23 cellular contexts compared by ENCODE assay signal in genomic region chr3:14335774-14336413, GRCh38.
DNase-seq lines count a peak whose midpoint lies in the region; ATAC-seq, FAIRE-seq and TF ChIP-seq lines count a peak whose summit lies in the region.
"Had no signal": no experiment of that assay in that cellular context is flagged by ENCODE, and none has a peak within 500 bp of the region (broad histone marks: within the 10 kb centered on the region; RNA-seq: fewer than 3 reads in every experiment).

No MANE protein-coding gene starts in this region.

- H3F3A ChIP-seq in PC-3 (ENCODE audit: low read length, unreplicated experiment) = no peaks in the 10 kb centered on the region

- no peak overlapping the region for H3K4me3 ChIP-seq in BLaER1
- H3K4me3 ChIP-seq in PC-3 (ENCODE audit: low read length) = no peak overlapping the region
- no peak overlapping the region for H3K4me3 ChIP-seq in HepG2 (replicated peaks in 1 of 3; ENCODE audit: insufficient read depth in 1 of 3, low read depth in 2 of 3, low read length in 3 of 3)
- H3K4me3 ChIP-seq: heart left ventricle, prostate gland had no signal

- 12% methylated on average over 4 of the region's 6 CpGs for WGBS in HepG2 (ENCODE audit: low lambda C conversion rate)

- CTCF ChIA-PET in PC-3 (lab: Charles Lee) (interaction anchor here (0.7 kb wide), 1 partner anchor 681 kb away, joined by 3 read pairs; no protein-coding TSS in a partner anchor), HepG2 (lab: Yijun Ruan, JAX; ENCODE audit: low intra/inter-chr PET ratio, low total read pairs) (no interaction called here)
- CTCF ChIA-PET in activated CD4-positive, alpha-beta memory T cell treated with anti-CD3 and anti-CD28 coated beads for 36 hours (lab: Charles Lee) = no interaction called here

- DNase-seq in HT-29 (ENCODE audit: low spot score) = peak; percentile 66
- no peak for DNase-seq in PC-3
- DNase-seq in HepG2 (ENCODE audit: low spot score) = no peak
- DNase-seq in DMS114 treated with DMSO at 0.1 percent for 48 hours (lab: John Stamatoyannopoulos, UW; ENCODE audit: unreplicated experiment) = no peak
- no peak for DNase-seq in GM20000 (ENCODE audit: low spot score)
- DNase-seq in activated CD4-positive, alpha-beta memory T cell treated with anti-CD3 and anti-CD28 coated beads for 36 hours = no peak
- no peak for DNase-seq in foreskin melanocyte
- DNase-seq: activated naive CD4-positive, alpha-beta T cell treated with anti-CD3 and anti-CD28 coated beads for 36 hours; activated T-cell treated with anti-CD3 and anti-CD28 coated beads, Interleukin-2, amount 50 U/mL, for 48 hours; anterior cingulate cortex; C1 segment of cervical spinal cord; GF-D8; heart left ventricle; NCI-H1694; NCI-H2227 treated with DMSO at 0.1 percent for 48 hours; nephron progenitor cell; SIG-M5 had no signal

- H3K4me1 ChIP-seq in BLaER1 (peaks cover 18% of the 10 kb centered on the region), PC-3 (ENCODE audit: insufficient read depth, low read length) (peaks cover 21% of the 10 kb centered on the region), HepG2 (ENCODE audit: insufficient read depth, low read length) (peaks cover 27% of the 10 kb centered on the region)
- H3K4me1 ChIP-seq: heart left ventricle had no signal

- TF ChIP-seq EP300 in HepG2 (IDR thresholded peaks at IDR 0.05; ENCODE audit: low read depth in 2 of 2, low read length in 2 of 2) (no peak), HepG2 (CRISPR knock-in tag; IDR thresholded peaks at IDR 0.05; ENCODE audit: borderline replicate concordance) (no peak)

- no peak overlapping the region for H3K9ac ChIP-seq in BLaER1
- peak overlapping the region; percentile 11; the same call in 1 of the 2 replicates for H3K9ac ChIP-seq in PC-3 (ENCODE audit: low read length)
- H3K9ac ChIP-seq in HepG2 (ENCODE audit: insufficient read depth, low read depth, low read length) = no peak overlapping the region

- peak overlapping the region; percentile 51 for H3K4me2 ChIP-seq in BLaER1
- H3K4me2 ChIP-seq in PC-3 (ENCODE audit: low read length) = peak overlapping the region; percentile 52; the same call in 1 of the 2 replicates
- H3K4me2 ChIP-seq in HepG2 (ENCODE audit: low read depth, low read length) = no peak overlapping the region

- POLR2A ChIA-PET in PC-3 (lab: Charles Lee; ENCODE audit: unreplicated experiment) = no interaction called here
- POLR2A ChIA-PET in HepG2 (lab: Yijun Ruan, JAX) = interaction anchor here (0.6 kb wide), 1 partner anchor 109 kb away, joined by 4 read pairs; no protein-coding TSS in a partner anchor
- POLR2A ChIA-PET in activated CD4-positive, alpha-beta memory T cell treated with anti-CD3 and anti-CD28 coated beads for 36 hours (lab: Charles Lee) = no interaction called here

- H3K9me3 Mint-ChIP-seq in activated CD4-positive, alpha-beta memory T cell treated with anti-CD3 and anti-CD28 coated beads for 36 hours = no peaks in the 10 kb centered on the region
- H3K9me3 Mint-ChIP-seq: activated naive CD4-positive, alpha-beta T cell treated with anti-CD3 and anti-CD28 coated beads for 36 hours; dendritic cell treated with granulocyte-macrophage colony-stimulating factor and Interleukin-4, amounts not matched to agents 40 ng/mL and 50 ng/mL, for 4 days; nephron progenitor cell had no signal

- no peak for TF ChIP-seq POLR2A in HepG2 (IDR thresholded peaks at IDR 0.05; ENCODE audit: insufficient read depth in 1 of 2, low read depth in 2 of 2, low read length in 2 of 2)

- H2AFZ ChIP-seq in PC-3 (ENCODE audit: low read length) = no peak overlapping the region
- no peak overlapping the region for H2AFZ ChIP-seq in HepG2 (ENCODE audit: low read length)

- H3K27me3 Mint-ChIP-seq in activated CD4-positive, alpha-beta memory T cell treated with anti-CD3 and anti-CD28 coated beads for 36 hours = no peaks in the 10 kb centered on the region

- TF ChIP-seq CTCF in PC-3 (conservative IDR thresholded peaks at IDR 0.05; ENCODE audit: low read depth, low read length) (no peak), HepG2 (CRISPR knock-in tag; IDR thresholded peaks at IDR 0.05) (no peak), GM20000 (IDR thresholded peaks at IDR 0.05; ENCODE audit: extremely low read depth, missing control alignments) (no peak)

- no peaks in the 10 kb centered on the region for H3K27me3 ChIP-seq in BLaER1
- H3K27me3 ChIP-seq in PC-3 (ENCODE audit: low read length) = no peaks in the 10 kb centered on the region
- peaks cover 0 to 8% of the 10 kb centered on the region in 2 experiments; a peak in 2 of 5 replicates for H3K27me3 ChIP-seq in HepG2 (ENCODE audit: control insufficient read depth in 1 of 2, insufficient read depth in 2 of 2, low read length in 2 of 2)

- H3K9me2 ChIP-seq in PC-3 (replicated peaks; ENCODE audit: low read length) = no peaks in the 10 kb centered on the region

- H3K27ac ChIP-seq in BLaER1 (no peak overlapping the region), PC-3 (ENCODE audit: low read length) (peak overlapping the region; percentile 45), HepG2 (ENCODE audit: extremely low read length, insufficient read depth, low read length) (no peak overlapping the region)
- H3K27ac ChIP-seq: heart left ventricle, prostate gland had no signal

- H3K36me3 ChIP-seq in BLaER1 (no peaks in the 10 kb centered on the region), PC-3 (ENCODE audit: low read depth, low read length) (no peaks in the 10 kb centered on the region), HepG2 (replicated peaks in 1 of 2; ENCODE audit: control insufficient read depth in 1 of 2, insufficient read depth in 2 of 2, low read length in 2 of 2) (no peaks in the 10 kb centered on the region)
- H3K36me3 ChIP-seq: heart left ventricle, prostate gland had no signal

- no peak for TF ChIP-seq RAD21 in HepG2 (CRISPR knock-in tag; IDR thresholded peaks at IDR 0.05)

- H3K79me2 ChIP-seq in PC-3 (ENCODE audit: low read length) (no peaks in the 10 kb centered on the region), HepG2 (ENCODE audit: insufficient read depth, low read length) (no peaks in the 10 kb centered on the region)

- H3K27ac Mint-ChIP-seq in activated CD4-positive, alpha-beta memory T cell treated with anti-CD3 and anti-CD28 coated beads for 36 hours = no peak overlapping the region
- H3K27ac Mint-ChIP-seq: activated naive CD4-positive, alpha-beta T cell treated with anti-CD3 and anti-CD28 coated beads for 36 hours; dendritic cell treated with granulocyte-macrophage colony-stimulating factor and Interleukin-4, amounts not matched to agents 40 ng/mL and 50 ng/mL, for 4 days; nephron progenitor cell had no signal

- ATAC-seq in PC-3 = 0 out of 2 replicates have a peak, but pooled peaks have one; percentile 3
- peak; percentile 52 for ATAC-seq in HepG2
- ATAC-seq: heart left ventricle had no signal

- no peaks in the 10 kb centered on the region for H3K4me1 Mint-ChIP-seq in activated CD4-positive, alpha-beta memory T cell treated with anti-CD3 and anti-CD28 coated beads for 36 hours (ENCODE audit: low read depth)

- no TSS peak for BruUV-seq in PC-3 (replicated peaks; lab: Mats Ljungman, UMichigan)
- no TSS peak for BruUV-seq in HepG2 (replicated peaks; lab: Mats Ljungman, UMichigan)

- H3K36me3 Mint-ChIP-seq in activated CD4-positive, alpha-beta memory T cell treated with anti-CD3 and anti-CD28 coated beads for 36 hours = no peaks in the 10 kb centered on the region

- H3K4me3 Mint-ChIP-seq in activated CD4-positive, alpha-beta memory T cell treated with anti-CD3 and anti-CD28 coated beads for 36 hours = no peak overlapping the region
- H3K4me3 Mint-ChIP-seq: activated naive CD4-positive, alpha-beta T cell treated with anti-CD3 and anti-CD28 coated beads for 36 hours; dendritic cell treated with granulocyte-macrophage colony-stimulating factor and Interleukin-4, amounts not matched to agents 40 ng/mL and 50 ng/mL, for 4 days; nephron progenitor cell had no signal

- H4K20me1 ChIP-seq in BLaER1 (no peaks in the 10 kb centered on the region), PC-3 (ENCODE audit: low read length) (no peaks in the 10 kb centered on the region), HepG2 (ENCODE audit: insufficient read depth, low read length) (no peaks in the 10 kb centered on the region)

- intact Hi-C loops in PC-3 (cut with micrococcal nuclease) (loop anchor here (2.0 kb wide), 2 partner anchors 67 to 71 kb away; partner anchors contain the start of gene SLC6A6), HepG2 (cut with micrococcal nuclease; ENCODE audit: unreplicated experiment) (no loop called here)
- intact Hi-C loops in activated CD4-positive, alpha-beta memory T cell treated with anti-CD3 and anti-CD28 coated beads for 36 hours (cut with micrococcal nuclease) = no loop called here

- H3K9me3 ChIP-seq in BLaER1 (no peaks in the 10 kb centered on the region), PC-3 (ENCODE audit: low read length) (no peaks in the 10 kb centered on the region), HepG2 (ENCODE audit: low read length) (no peaks in the 10 kb centered on the region)
- H3K9me3 ChIP-seq: heart left ventricle, prostate gland had no signal

- in situ Hi-C loops in HepG2 (cut with HindIII; ENCODE audit: extremely low pct_ligation_motif_present, low pct_unique_long_range_greater_than_20kb) = no loop called here

- no peak for FAIRE-seq in HepG2 (lab: Jason Lieb, UNC)
- FAIRE-seq: endothelial cell of umbilical vein, TTC549, urothelium cell line had no signal

TF ChIP-seq in HepG2, 621 proteins besides CTCF, POLR2A, EP300 and RAD21:
- TF ChIP-seq, protein P1, sequence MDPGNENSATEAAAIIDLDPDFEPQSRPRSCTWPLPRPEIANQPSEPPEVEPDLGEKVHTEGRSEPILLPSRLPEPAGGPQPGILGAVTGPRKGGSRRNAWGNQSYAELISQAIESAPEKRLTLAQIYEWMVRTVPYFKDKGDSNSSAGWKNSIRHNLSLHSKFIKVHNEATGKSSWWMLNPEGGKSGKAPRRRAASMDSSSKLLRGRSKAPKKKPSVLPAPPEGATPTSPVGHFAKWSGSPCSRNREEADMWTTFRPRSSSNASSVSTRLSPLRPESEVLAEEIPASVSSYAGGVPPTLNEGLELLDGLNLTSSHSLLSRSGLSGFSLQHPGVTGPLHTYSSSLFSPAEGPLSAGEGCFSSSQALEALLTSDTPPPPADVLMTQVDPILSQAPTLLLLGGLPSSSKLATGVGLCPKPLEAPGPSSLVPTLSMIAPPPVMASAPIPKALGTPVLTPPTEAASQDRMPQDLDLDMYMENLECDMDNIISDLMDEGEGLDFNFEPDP (CRISPR knock-in tag; conservative IDR thresholded peaks at IDR 0.05) = no peak
- peak; percentile 58; the same call in 1 of the 2 replicates for TF ChIP-seq RFX1 (IDR thresholded peaks at IDR 0.05)
- TF ChIP-seq RARA (CRISPR knock-in tag; IDR thresholded peaks at IDR 0.05) = 0 out of 2 replicates have a peak, but pooled peaks have one; percentile 7
- peak; percentile 41; the same call in 1 of the 2 replicates for TF ChIP-seq CHD4 (IDR thresholded peaks at IDR 0.05; ENCODE audit: borderline replicate concordance, low read length)
TF ChIP-seq in HepG2: peak in this region for 3.
